Comparison of ENCODE assay signal across 17 cellular contexts in the genomic region with DNA sequence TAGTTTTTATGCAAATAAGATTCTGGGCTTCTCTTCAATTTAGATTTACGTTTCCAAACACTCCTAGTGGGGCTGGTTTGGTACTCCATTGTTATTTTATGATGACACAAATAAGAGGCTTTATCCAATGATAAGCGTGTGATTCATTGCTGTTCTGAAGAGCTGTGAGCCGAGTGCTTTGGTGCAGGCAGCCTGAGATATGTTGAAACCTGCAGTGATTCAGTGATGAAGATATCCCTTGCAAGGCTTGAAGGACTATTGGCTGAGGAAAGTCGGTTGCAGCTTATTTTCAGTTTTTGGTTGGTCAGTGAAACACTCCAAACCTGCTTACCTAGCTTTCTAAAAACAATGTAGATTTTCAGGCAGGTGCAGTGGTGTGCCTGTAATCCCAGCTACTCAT.
DNase-seq lines count a peak whose midpoint lies in the region; ATAC-seq and TF ChIP-seq lines count a peak whose summit lies in the region.
"Had no signal": no experiment of that assay in that cellular context is flagged by ENCODE, and none has a peak within 500 bp of the region (broad histone marks: within the 10 kb centered on the region; RNA-seq: fewer than 3 reads in every experiment).

No MANE protein-coding gene starts in this region.

- H2AFZ ChIP-seq in mesenchymal stem cell (ENCODE audit: low read depth, low read length): no peak overlapping the region

- no peak overlapping the region for H2BK5ac ChIP-seq in mesenchymal stem cell (ENCODE audit: low read depth, low read length, poor library complexity, severe bottlenecking)

- no peak overlapping the region for H3K18ac ChIP-seq in mesenchymal stem cell (ENCODE audit: low read depth in 1 of 2, low read length in 2 of 2)

- H3K27ac ChIP-seq in epithelial cell of prostate (no peak overlapping the region), mesenchymal stem cell (ENCODE audit: low read length, poor library complexity, severe bottlenecking) (no peak overlapping the region), prostate gland (no peak overlapping the region)
- H3K27ac ChIP-seq: uterus had no signal

- H4K91ac ChIP-seq in mesenchymal stem cell (ENCODE audit: low read length): no peak overlapping the region

- H3K9ac ChIP-seq in mesenchymal stem cell (ENCODE audit: low read length): no peak overlapping the region

- no peaks in the 10 kb centered on the region for H3K36me3 ChIP-seq in mesenchymal stem cell (ENCODE audit: control insufficient read depth in 1 of 2, insufficient read depth in 2 of 2, low read depth in 1 of 2, low read length in 2 of 2)
- no peaks in the 10 kb centered on the region for H3K36me3 ChIP-seq in prostate gland
- H3K36me3 ChIP-seq: uterus had no signal

- no peak overlapping the region for H4K8ac ChIP-seq in mesenchymal stem cell (ENCODE audit: low read length)

- H3K4me3 ChIP-seq in mesenchymal stem cell (ENCODE audit: insufficient read depth in 1 of 2, low read depth in 1 of 2, low read length in 2 of 2) (no peak overlapping the region), prostate gland (no peak overlapping the region)
- H3K4me3 ChIP-seq: uterus had no signal

- H3K23ac ChIP-seq in mesenchymal stem cell (ENCODE audit: low read length in 2 of 2): no peak overlapping the region

- H3K79me1 ChIP-seq in mesenchymal stem cell (replicated peaks; ENCODE audit: low read length, poor library complexity, severe bottlenecking): no peaks in the 10 kb centered on the region

- DNase-seq in ELR (ENCODE audit: low read depth) (peak; percentile 52), NCI-H526 treated with DMSO at 0.1 percent for 48 hours (lab: John Stamatoyannopoulos, UW) (peak; percentile 4), epithelial cell of prostate (ENCODE audit: low read depth, low spot score) (peak; percentile 8), mesenchymal stem cell (peak; percentile 70), prostate gland (ENCODE audit: low spot score) (no peak), kidney glomerular epithelial cell (lab: John Stamatoyannopoulos, UW) (no peak)
- DNase-seq: activated CD4-positive, alpha-beta T cell treated with anti-CD3 and anti-CD28 coated beads, Interleukin-2, amount 50 U/mL, for 48 hours; activated T-cell treated with anti-CD3 and anti-CD28 coated beads, Interleukin-2, amount 50 U/mL, for 72 hours; Karpas-422; left colon; NCI-H1436 treated with DMSO at 0.1 percent for 48 hours; NCI-H446; stimulated activated CD4-positive, alpha-beta T cell treated with anti-CD3 and anti-CD28 coated beads, Interleukin-12 subunit alpha, Interleukin-12 subunit beta, amount 100 ng/mL, for 4 hours; stimulated activated naive CD8-positive, alpha-beta T cell treated with anti-CD3 and anti-CD28 coated beads, Interleukin-15, Interleukin-2, amounts not matched to agents 100 U/mL and 50 U/mL, for 24 hours; uterus had no signal

- H3K9me3 ChIP-seq in mesenchymal stem cell (ENCODE audit: control insufficient read depth, low read length): no peaks in the 10 kb centered on the region
- no peaks in the 10 kb centered on the region for H3K9me3 ChIP-seq in prostate gland
- H3K9me3 ChIP-seq: uterus had no signal

- H3K4me1 ChIP-seq in mesenchymal stem cell (ENCODE audit: control insufficient read depth, insufficient read depth, low read depth, low read length) (no peaks in the 10 kb centered on the region), prostate gland (replicated peaks) (no peaks in the 10 kb centered on the region)
- H3K4me1 ChIP-seq: uterus had no signal

- ATAC-seq in GM21529 (IDR thresholded peaks at IDR 0.05; ENCODE audit: unreplicated experiment) (no peak), GM21447 (IDR thresholded peaks at IDR 0.05; ENCODE audit: unreplicated experiment) (no peak)
- ATAC-seq: activated T-cell treated with anti-CD3 and anti-CD28 coated beads, Interleukin-2, amount 50 U/mL, for 72 hours; left colon; stimulated activated naive CD8-positive, alpha-beta T cell treated with anti-CD3 and anti-CD28 coated beads, Interleukin-15, Interleukin-2, amounts not matched to agents 100 U/mL and 50 U/mL, for 24 hours had no signal

- H3K27me3 ChIP-seq in mesenchymal stem cell (ENCODE audit: control insufficient read depth in 1 of 2, insufficient read depth in 1 of 2, low read length in 2 of 2): no peaks in the 10 kb centered on the region
- H3K27me3 ChIP-seq in prostate gland (replicated peaks; ENCODE audit: insufficient read depth): no peaks in the 10 kb centered on the region
- H3K27me3 ChIP-seq: uterus had no signal

- no peak overlapping the region for H3K14ac ChIP-seq in mesenchymal stem cell (ENCODE audit: low read length in 2 of 2)

- no peak overlapping the region for H2BK120ac ChIP-seq in mesenchymal stem cell (ENCODE audit: low read depth, low read length)

- no peak overlapping the region for H2AK5ac ChIP-seq in mesenchymal stem cell (ENCODE audit: low read length, severe bottlenecking)

- H2BK12ac ChIP-seq in mesenchymal stem cell (ENCODE audit: low read length in 2 of 2): no peak overlapping the region

- no peak overlapping the region for H3K4me2 ChIP-seq in mesenchymal stem cell (ENCODE audit: low read length, poor library complexity, severe bottlenecking)

- intact Hi-C loops in prostate gland (cut with DNase I): no loop called here

- no peak overlapping the region for H2BK15ac ChIP-seq in mesenchymal stem cell (ENCODE audit: low read depth, poor library complexity, severe bottlenecking)

- 51% methylated on average over 3 of the region's 4 CpGs for WGBS in mesenchymal stem cell
- WGBS in prostate gland: 31% methylated on average over 4 of the region's 4 CpGs

- no peak for TF ChIP-seq CTCF in prostate gland (IDR thresholded peaks at IDR 0.05)

- H3K4ac ChIP-seq in mesenchymal stem cell (ENCODE audit: low read depth in 1 of 2, low read length in 2 of 2): no peak overlapping the region

- no peak for TF ChIP-seq POLR2A in prostate gland (IDR thresholded peaks at IDR 0.05)

Comparison
In these comparisons a context has a peak if more than half of its experiments do, and no peak if none do; other contexts are left out.
1. DNase-seq: peak in ELR (single experiment), NCI-H526 treated with DMSO at 0.1 percent for 48 hours (single experiment), epithelial cell of prostate (single experiment) and mesenchymal stem cell (single experiment); none in prostate gland (single experiment) and kidney glomerular epithelial cell (single experiment).